ENCODE assay signal across 38 cellular contexts in the genomic region with DNA sequence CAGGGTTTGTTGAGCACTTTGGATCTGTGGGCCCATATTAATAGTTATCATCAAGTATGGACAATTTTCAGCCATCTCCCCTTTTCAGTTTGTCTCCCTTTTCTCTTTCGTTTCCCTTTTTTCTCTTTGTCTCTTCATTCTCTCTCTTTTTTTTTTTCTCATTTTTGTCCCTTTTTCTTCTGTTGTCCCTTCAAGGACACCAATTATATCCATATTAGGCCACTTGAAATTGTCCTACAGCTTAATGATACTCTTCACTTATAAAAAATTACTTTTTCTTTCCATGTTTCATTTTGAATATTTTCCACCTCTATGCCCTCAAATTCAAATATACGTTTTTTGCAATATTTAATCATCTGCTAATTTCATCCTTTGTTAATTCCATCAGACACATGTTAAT.
"Had no signal": no experiment of that assay in that cellular context is flagged by ENCODE, and none has a peak within 500 bp of the region (broad histone marks: within the 10 kb centered on the region; RNA-seq: fewer than 3 reads in every experiment).

No MANE protein-coding gene starts in this region.

- H3K27me3 Mint-ChIP-seq: activated B cell treated with CpG ODN at 0.5 μM for 24 hours; activated CD4-positive, alpha-beta memory T cell treated with anti-CD3 and anti-CD28 coated beads for 36 hours; activated CD8-positive, alpha-beta memory T cell treated with anti-CD3 and anti-CD28 coated beads, Interleukin-2, amount 10 ng/mL, durations not matched to agents 7 days and 5 days; activated naive CD8-positive, alpha-beta T cell; activated naive CD8-positive, alpha-beta T cell treated with anti-CD3 and anti-CD28 coated beads, Interleukin-2, amount 50 U/mL, for 24 hours had no signal

- H3K4me1 Mint-ChIP-seq: activated B cell treated with CpG ODN at 0.5 μM for 24 hours; activated CD8-positive, alpha-beta memory T cell treated with anti-CD3 and anti-CD28 coated beads, Interleukin-2, amount 10 ng/mL, durations not matched to agents 7 days and 5 days; activated naive CD8-positive, alpha-beta T cell treated with anti-CD3 and anti-CD28 coated beads, Interleukin-2, amount 50 U/mL, for 24 hours had no signal

- H2AFZ ChIP-seq: PC-9 had no signal

- H3K27ac Mint-ChIP-seq: activated B cell treated with CpG ODN at 0.5 μM for 24 hours; activated CD4-positive, alpha-beta memory T cell treated with anti-CD3 and anti-CD28 coated beads for 36 hours; activated CD8-positive, alpha-beta memory T cell treated with anti-CD3 and anti-CD28 coated beads, Interleukin-2, amount 10 ng/mL, durations not matched to agents 7 days and 5 days; activated naive CD8-positive, alpha-beta T cell; activated naive CD8-positive, alpha-beta T cell treated with anti-CD3 and anti-CD28 coated beads, Interleukin-2, amount 50 U/mL, for 24 hours; activated T-helper 2 cell treated with anti-CD3 and anti-CD28 coated beads, Interferon-gamma antibody, Interleukin-2, Interleukin-4, amounts not matched to agents 10 μg/mL and 5 μg/mL and 100 μg/mL, durations not matched to agents 14 hours and 24 hours and 36 hours had no signal

- ATAC-seq: activated CD8-positive, alpha-beta memory T cell treated with anti-CD3 and anti-CD28 coated beads, Interleukin-2, amount 10 ng/mL, durations not matched to agents 7 days and 5 days; activated naive CD8-positive, alpha-beta T cell treated with anti-CD3 and anti-CD28 coated beads, Interleukin-2, amount 50 U/mL, for 24 hours had no signal

- H3K9me3 ChIP-seq: MG63 had no signal

- H3K27ac ChIP-seq: brain microvascular endothelial cell, cardiac muscle cell, PC-9, VCaP had no signal

- H3K4me3 ChIP-seq: cardiac muscle cell, MG63, PC-9 had no signal

- H3K4me2 ChIP-seq: PC-9 had no signal

- H3K4me3 Mint-ChIP-seq: activated B cell treated with CpG ODN at 0.5 μM for 24 hours; activated CD4-positive, alpha-beta memory T cell treated with anti-CD3 and anti-CD28 coated beads for 36 hours; activated CD8-positive, alpha-beta memory T cell treated with anti-CD3 and anti-CD28 coated beads, Interleukin-2, amount 10 ng/mL, durations not matched to agents 7 days and 5 days; activated naive CD8-positive, alpha-beta T cell; activated naive CD8-positive, alpha-beta T cell treated with anti-CD3 and anti-CD28 coated beads, Interleukin-2, amount 50 U/mL, for 24 hours had no signal

- DNase-seq: activated B cell treated with CpG ODN at 0.5 μM for 24 hours; activated CD4-positive, alpha-beta memory T cell treated with anti-CD3 and anti-CD28 coated beads for 36 hours; activated CD4-positive, alpha-beta T cell treated with anti-CD3 and anti-CD28 coated beads for 4 hours; activated CD4-positive, alpha-beta T cell treated with anti-CD3 and anti-CD28 coated beads, Interleukin-2, amount 50 U/mL, for 1 hour; activated CD4-positive, CD25-positive, alpha-beta regulatory T cell treated with anti-CD3 and anti-CD28 coated beads, Interleukin-2, amount 50 U/mL, for 72 hours; activated CD8-positive, alpha-beta memory T cell treated with anti-CD3 and anti-CD28 coated beads for 24 hours; activated CD8-positive, alpha-beta memory T cell treated with anti-CD3 and anti-CD28 coated beads, Interleukin-2, amount 10 ng/mL, durations not matched to agents 7 days and 5 days; activated CD8-positive, alpha-beta memory T cell treated with anti-CD3 and anti-CD28 coated beads, Interleukin-2, amount 50 U/mL, for 48 hours; activated gamma-delta T cell; activated naive CD4-positive, alpha-beta T cell treated with Interleukin-2 at 50 U/mL for 16 hours; activated naive CD8-positive, alpha-beta T cell treated with anti-CD3 and anti-CD28 coated beads, Interleukin-2, amount 50 U/mL, for 24 hours; amniotic stem cell; aorta; brain microvascular endothelial cell; cerebellar nuclear complex; Kasumi-1; KG1; MG63; NCI-H1048; NCI-H1105 treated with DMSO at 0.1 percent for 48 hours; NCI-H1436; NCI-H1694; NCI-H1930; NCI-H2081 treated with DMSO at 0.1 percent for 48 hours; NCI-H345; NCI-H524 treated with DMSO at 0.1 percent for 48 hours; NCI-H748 treated with DMSO at 0.1 percent for 48 hours; NK-92 treated with Interleukin-12 subunit alpha and Interleukin-12 subunit beta, amount 100 ng/mL, for 24 hours; PC-9; Right ventricle myocardium superior; SW 1271; T-helper 1 cell; T-helper 2 cell; T-helper 9 cell had no signal

- H3K27me3 ChIP-seq: brain microvascular endothelial cell, cardiac muscle cell, MG63 had no signal
